1 cellular context compared by ENCODE assay signal in the genomic region with DNA sequence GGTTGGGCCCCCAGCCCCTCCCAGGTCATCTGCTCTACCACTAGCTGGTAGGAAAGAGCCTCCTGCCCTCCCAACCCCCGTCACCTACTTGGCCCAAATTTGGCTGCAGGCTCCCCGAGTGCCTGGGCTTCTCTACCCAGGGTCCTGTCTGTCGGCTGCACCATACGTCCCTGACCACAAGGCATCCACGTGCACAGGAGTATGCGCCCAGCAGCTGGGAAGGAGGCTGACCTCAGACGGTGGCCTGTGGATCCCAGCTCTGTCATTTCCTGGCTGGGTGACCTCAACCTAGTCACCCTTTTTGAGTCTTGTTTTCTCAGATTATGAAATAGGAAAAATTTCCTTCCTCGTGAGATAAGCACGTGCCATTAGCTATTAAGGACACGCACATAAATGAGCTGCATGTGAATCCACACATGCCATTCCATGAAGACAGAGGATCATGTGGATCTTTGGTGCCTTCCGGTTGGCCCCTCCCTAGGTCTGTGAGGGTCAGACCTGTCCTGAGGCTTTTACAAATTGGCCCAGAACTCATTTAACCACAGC.
TF ChIP-seq lines count a peak whose summit lies in the region.

No MANE protein-coding gene starts in this region.

TF ChIP-seq in HepG2, 621 proteins besides CTCF, POLR2A, EP300 and RAD21 (continues in another document):
- TF ChIP-seq, protein P1, sequence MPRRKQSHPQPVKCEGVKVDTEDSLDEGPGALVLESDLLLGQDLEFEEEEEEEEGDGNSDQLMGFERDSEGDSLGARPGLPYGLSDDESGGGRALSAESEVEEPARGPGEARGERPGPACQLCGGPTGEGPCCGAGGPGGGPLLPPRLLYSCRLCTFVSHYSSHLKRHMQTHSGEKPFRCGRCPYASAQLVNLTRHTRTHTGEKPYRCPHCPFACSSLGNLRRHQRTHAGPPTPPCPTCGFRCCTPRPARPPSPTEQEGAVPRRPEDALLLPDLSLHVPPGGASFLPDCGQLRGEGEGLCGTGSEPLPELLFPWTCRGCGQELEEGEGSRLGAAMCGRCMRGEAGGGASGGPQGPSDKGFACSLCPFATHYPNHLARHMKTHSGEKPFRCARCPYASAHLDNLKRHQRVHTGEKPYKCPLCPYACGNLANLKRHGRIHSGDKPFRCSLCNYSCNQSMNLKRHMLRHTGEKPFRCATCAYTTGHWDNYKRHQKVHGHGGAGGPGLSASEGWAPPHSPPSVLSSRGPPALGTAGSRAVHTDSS (CRISPR knock-in tag; conservative IDR thresholded peaks at IDR 0.05) = no peak
- TF ChIP-seq ZNF136 (CRISPR knock-in tag; IDR thresholded peaks at IDR 0.05; ENCODE audit: low read depth) (no peak), IRF2 (CRISPR knock-in tag; IDR thresholded peaks at IDR 0.05) (no peak), ZNF615 (CRISPR knock-in tag; IDR thresholded peaks at IDR 0.05; ENCODE audit: borderline replicate concordance) (no peak), ETV5 (CRISPR knock-in tag; IDR thresholded peaks at IDR 0.05; ENCODE audit: borderline replicate concordance) (no peak), POLR2AphosphoS5 (IDR thresholded peaks at IDR 0.05; ENCODE audit: low read depth, low read length) (0 out of 2 replicates have a peak, but pooled peaks have one; percentile 26), SMAD3 (CRISPR knock-in tag; IDR thresholded peaks at IDR 0.05) (no peak), AGO2 (optimal IDR thresholded peaks at IDR 0.05; ENCODE audit: low read depth, low read length) (peak; percentile 62), ZBTB38 (CRISPR knock-in tag; IDR thresholded peaks at IDR 0.05) (0 out of 2 replicates have a peak, but pooled peaks have one; percentile 20), ZBTB7B (CRISPR knock-in tag; IDR thresholded peaks at IDR 0.05) (no peak), RBFOX2 (IDR thresholded peaks at IDR 0.05; ENCODE audit: low read depth, low read length) (no peak), AGO1 (IDR thresholded peaks at IDR 0.05; ENCODE audit: low read depth, low read length, poor library complexity, severe bottlenecking) (no peak), MLLT10 (CRISPR knock-in tag; IDR thresholded peaks at IDR 0.05) (no peak), ZFP82 (CRISPR knock-in tag; IDR thresholded peaks at IDR 0.05; ENCODE audit: borderline replicate concordance) (no peak), AHR (CRISPR knock-in tag; IDR thresholded peaks at IDR 0.05) (no peak), THYN1 (CRISPR knock-in tag; IDR thresholded peaks at IDR 0.05; ENCODE audit: borderline replicate concordance, low read depth) (no peak), POLR2G (IDR thresholded peaks at IDR 0.05; ENCODE audit: low read depth, low read length) (peak; percentile 24), IKZF4 (CRISPR knock-in tag; IDR thresholded peaks at IDR 0.05; ENCODE audit: borderline replicate concordance, low read depth, not compliant biosample characterization) (no peak), MXD4 (CRISPR knock-in tag; IDR thresholded peaks at IDR 0.05) (no peak), ZSCAN29 (CRISPR knock-in tag; conservative IDR thresholded peaks at IDR 0.05) (no peak), HNF4G (IDR thresholded peaks at IDR 0.05; ENCODE audit: borderline replicate concordance, low read depth, low read length) (no peak), HNF4G (CRISPR knock-in tag; IDR thresholded peaks at IDR 0.05; ENCODE audit: borderline replicate concordance, low read depth) (no peak), SRSF4 (IDR thresholded peaks at IDR 0.05; ENCODE audit: low read depth, low read length, poor library complexity, severe bottlenecking) (no peak), ARNTL (CRISPR knock-in tag; IDR thresholded peaks at IDR 0.05) (no peak), MAFK (conservative IDR thresholded peaks at IDR 0.05 in 1 of 2, IDR thresholded peaks at IDR 0.05 in 1 of 2; ENCODE audit: low read length in 2 of 2) (no peak), KDM6A (CRISPR knock-in tag; IDR thresholded peaks at IDR 0.05; ENCODE audit: low read depth) (no peak), GTF3A (CRISPR knock-in tag; conservative IDR thresholded peaks at IDR 0.05) (no peak), DMAP1 (CRISPR knock-in tag; IDR thresholded peaks at IDR 0.05) (no peak), TBX2 (CRISPR knock-in tag; IDR thresholded peaks at IDR 0.05; ENCODE audit: borderline replicate concordance) (no peak), SMAD9 (CRISPR knock-in tag; IDR thresholded peaks at IDR 0.05) (no peak), ATAD3A (CRISPR knock-in tag; IDR thresholded peaks at IDR 0.05) (no peak), CCDC6 (CRISPR knock-in tag; IDR thresholded peaks at IDR 0.05) (no peak), SYNCRIP (IDR thresholded peaks at IDR 0.05; ENCODE audit: insufficient read depth, low read depth, low read length) (no peak)
- TF ChIP-seq, protein P2, sequence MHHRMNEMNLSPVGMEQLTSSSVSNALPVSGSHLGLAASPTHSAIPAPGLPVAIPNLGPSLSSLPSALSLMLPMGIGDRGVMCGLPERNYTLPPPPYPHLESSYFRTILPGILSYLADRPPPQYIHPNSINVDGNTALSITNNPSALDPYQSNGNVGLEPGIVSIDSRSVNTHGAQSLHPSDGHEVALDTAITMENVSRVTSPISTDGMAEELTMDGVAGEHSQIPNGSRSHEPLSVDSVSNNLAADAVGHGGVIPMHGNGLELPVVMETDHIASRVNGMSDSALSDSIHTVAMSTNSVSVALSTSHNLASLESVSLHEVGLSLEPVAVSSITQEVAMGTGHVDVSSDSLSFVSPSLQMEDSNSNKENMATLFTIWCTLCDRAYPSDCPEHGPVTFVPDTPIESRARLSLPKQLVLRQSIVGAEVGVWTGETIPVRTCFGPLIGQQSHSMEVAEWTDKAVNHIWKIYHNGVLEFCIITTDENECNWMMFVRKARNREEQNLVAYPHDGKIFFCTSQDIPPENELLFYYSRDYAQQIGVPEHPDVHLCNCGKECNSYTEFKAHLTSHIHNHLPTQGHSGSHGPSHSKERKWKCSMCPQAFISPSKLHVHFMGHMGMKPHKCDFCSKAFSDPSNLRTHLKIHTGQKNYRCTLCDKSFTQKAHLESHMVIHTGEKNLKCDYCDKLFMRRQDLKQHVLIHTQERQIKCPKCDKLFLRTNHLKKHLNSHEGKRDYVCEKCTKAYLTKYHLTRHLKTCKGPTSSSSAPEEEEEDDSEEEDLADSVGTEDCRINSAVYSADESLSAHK (CRISPR knock-in tag; IDR thresholded peaks at IDR 0.05; ENCODE audit: borderline replicate concordance) = no peak
- TF ChIP-seq, protein P3, sequence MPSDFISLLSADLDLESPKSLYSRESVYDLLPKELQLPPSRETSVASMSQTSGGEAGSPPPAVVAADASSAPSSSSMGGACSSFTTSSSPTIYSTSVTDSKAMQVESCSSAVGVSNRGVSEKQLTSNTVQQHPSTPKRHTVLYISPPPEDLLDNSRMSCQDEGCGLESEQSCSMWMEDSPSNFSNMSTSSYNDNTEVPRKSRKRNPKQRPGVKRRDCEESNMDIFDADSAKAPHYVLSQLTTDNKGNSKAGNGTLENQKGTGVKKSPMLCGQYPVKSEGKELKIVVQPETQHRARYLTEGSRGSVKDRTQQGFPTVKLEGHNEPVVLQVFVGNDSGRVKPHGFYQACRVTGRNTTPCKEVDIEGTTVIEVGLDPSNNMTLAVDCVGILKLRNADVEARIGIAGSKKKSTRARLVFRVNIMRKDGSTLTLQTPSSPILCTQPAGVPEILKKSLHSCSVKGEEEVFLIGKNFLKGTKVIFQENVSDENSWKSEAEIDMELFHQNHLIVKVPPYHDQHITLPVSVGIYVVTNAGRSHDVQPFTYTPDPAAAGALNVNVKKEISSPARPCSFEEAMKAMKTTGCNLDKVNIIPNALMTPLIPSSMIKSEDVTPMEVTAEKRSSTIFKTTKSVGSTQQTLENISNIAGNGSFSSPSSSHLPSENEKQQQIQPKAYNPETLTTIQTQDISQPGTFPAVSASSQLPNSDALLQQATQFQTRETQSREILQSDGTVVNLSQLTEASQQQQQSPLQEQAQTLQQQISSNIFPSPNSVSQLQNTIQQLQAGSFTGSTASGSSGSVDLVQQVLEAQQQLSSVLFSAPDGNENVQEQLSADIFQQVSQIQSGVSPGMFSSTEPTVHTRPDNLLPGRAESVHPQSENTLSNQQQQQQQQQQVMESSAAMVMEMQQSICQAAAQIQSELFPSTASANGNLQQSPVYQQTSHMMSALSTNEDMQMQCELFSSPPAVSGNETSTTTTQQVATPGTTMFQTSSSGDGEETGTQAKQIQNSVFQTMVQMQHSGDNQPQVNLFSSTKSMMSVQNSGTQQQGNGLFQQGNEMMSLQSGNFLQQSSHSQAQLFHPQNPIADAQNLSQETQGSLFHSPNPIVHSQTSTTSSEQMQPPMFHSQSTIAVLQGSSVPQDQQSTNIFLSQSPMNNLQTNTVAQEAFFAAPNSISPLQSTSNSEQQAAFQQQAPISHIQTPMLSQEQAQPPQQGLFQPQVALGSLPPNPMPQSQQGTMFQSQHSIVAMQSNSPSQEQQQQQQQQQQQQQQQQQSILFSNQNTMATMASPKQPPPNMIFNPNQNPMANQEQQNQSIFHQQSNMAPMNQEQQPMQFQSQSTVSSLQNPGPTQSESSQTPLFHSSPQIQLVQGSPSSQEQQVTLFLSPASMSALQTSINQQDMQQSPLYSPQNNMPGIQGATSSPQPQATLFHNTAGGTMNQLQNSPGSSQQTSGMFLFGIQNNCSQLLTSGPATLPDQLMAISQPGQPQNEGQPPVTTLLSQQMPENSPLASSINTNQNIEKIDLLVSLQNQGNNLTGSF (CRISPR knock-in tag; IDR thresholded peaks at IDR 0.05) = no peak
- TF ChIP-seq, protein P4, sequence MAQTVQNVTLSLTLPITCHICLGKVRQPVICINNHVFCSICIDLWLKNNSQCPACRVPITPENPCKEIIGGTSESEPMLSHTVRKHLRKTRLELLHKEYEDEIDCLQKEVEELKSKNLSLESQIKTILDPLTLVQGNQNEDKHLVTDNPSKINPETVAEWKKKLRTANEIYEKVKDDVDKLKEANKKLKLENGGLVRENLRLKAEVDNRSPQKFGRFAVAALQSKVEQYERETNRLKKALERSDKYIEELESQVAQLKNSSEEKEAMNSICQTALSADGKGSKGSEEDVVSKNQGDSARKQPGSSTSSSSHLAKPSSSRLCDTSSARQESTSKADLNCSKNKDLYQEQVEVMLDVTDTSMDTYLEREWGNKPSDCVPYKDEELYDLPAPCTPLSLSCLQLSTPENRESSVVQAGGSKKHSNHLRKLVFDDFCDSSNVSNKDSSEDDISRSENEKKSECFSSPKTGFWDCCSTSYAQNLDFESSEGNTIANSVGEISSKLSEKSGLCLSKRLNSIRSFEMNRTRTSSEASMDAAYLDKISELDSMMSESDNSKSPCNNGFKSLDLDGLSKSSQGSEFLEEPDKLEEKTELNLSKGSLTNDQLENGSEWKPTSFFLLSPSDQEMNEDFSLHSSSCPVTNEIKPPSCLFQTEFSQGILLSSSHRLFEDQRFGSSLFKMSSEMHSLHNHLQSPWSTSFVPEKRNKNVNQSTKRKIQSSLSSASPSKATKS (CRISPR knock-in tag; IDR thresholded peaks at IDR 0.05) = no peak
- TF ChIP-seq, protein P5, sequence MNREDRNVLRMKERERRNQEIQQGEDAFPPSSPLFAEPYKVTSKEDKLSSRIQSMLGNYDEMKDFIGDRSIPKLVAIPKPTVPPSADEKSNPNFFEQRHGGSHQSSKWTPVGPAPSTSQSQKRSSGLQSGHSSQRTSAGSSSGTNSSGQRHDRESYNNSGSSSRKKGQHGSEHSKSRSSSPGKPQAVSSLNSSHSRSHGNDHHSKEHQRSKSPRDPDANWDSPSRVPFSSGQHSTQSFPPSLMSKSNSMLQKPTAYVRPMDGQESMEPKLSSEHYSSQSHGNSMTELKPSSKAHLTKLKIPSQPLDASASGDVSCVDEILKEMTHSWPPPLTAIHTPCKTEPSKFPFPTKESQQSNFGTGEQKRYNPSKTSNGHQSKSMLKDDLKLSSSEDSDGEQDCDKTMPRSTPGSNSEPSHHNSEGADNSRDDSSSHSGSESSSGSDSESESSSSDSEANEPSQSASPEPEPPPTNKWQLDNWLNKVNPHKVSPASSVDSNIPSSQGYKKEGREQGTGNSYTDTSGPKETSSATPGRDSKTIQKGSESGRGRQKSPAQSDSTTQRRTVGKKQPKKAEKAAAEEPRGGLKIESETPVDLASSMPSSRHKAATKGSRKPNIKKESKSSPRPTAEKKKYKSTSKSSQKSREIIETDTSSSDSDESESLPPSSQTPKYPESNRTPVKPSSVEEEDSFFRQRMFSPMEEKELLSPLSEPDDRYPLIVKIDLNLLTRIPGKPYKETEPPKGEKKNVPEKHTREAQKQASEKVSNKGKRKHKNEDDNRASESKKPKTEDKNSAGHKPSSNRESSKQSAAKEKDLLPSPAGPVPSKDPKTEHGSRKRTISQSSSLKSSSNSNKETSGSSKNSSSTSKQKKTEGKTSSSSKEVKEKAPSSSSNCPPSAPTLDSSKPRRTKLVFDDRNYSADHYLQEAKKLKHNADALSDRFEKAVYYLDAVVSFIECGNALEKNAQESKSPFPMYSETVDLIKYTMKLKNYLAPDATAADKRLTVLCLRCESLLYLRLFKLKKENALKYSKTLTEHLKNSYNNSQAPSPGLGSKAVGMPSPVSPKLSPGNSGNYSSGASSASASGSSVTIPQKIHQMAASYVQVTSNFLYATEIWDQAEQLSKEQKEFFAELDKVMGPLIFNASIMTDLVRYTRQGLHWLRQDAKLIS (CRISPR knock-in tag; IDR thresholded peaks at IDR 0.05) = no peak
- TF ChIP-seq, protein P6, sequence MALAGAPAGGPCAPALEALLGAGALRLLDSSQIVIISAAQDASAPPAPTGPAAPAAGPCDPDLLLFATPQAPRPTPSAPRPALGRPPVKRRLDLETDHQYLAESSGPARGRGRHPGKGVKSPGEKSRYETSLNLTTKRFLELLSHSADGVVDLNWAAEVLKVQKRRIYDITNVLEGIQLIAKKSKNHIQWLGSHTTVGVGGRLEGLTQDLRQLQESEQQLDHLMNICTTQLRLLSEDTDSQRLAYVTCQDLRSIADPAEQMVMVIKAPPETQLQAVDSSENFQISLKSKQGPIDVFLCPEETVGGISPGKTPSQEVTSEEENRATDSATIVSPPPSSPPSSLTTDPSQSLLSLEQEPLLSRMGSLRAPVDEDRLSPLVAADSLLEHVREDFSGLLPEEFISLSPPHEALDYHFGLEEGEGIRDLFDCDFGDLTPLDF (CRISPR knock-in tag; IDR thresholded peaks at IDR 0.05) = no peak
- TF ChIP-seq, protein P7, sequence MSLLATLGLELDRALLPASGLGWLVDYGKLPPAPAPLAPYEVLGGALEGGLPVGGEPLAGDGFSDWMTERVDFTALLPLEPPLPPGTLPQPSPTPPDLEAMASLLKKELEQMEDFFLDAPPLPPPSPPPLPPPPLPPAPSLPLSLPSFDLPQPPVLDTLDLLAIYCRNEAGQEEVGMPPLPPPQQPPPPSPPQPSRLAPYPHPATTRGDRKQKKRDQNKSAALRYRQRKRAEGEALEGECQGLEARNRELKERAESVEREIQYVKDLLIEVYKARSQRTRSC (CRISPR knock-in tag; IDR thresholded peaks at IDR 0.05; ENCODE audit: low read depth) = no peak
